ENCODE assay signal across 8 cellular contexts in genomic region chr16:14303182-14303618, GRCh38.
A peak's percentile ranks its signal among the peaks of the same experiment; 100 is the strongest.
DNase-seq lines count a peak whose midpoint lies in the region; TF ChIP-seq lines count a peak whose summit lies in the region.

No MANE protein-coding gene starts in this region.

- H2BK15ac ChIP-seq in neuronal stem cell (ENCODE audit: low read length), result peak overlapping the region; percentile 68

- H2BK120ac ChIP-seq in neuronal stem cell (ENCODE audit: low read depth, low read length), result no peak overlapping the region

- H4K8ac ChIP-seq in neuronal stem cell (ENCODE audit: low read depth, low read length), result no peak overlapping the region

- H2AFZ ChIP-seq in OCI-LY7 (ENCODE audit: low read length), result no peak overlapping the region
- H2AFZ ChIP-seq in neuronal stem cell (ENCODE audit: low read length), result peak overlapping the region; percentile 98

- WGBS in neuronal stem cell (ENCODE audit: extremely low coverage in 2 of 2, insufficient read length in 2 of 2, insufficient replicate concordance in 1 of 2), 2 donors, result no CpG with 5 or more reads among the region's 14 CpGs

- H3K23ac ChIP-seq in neuronal stem cell (ENCODE audit: low read depth, low read length, poor library complexity), result no peak overlapping the region

- H3K27ac ChIP-seq in OCI-LY7 (ENCODE audit: low read depth, low read length, poor library complexity, severe bottlenecking) (peak overlapping the region; percentile 94), epithelial cell of prostate (peak overlapping the region; percentile 76), neuronal stem cell (replicated peaks; ENCODE audit: low read length) (no peak overlapping the region)

- no peak overlapping the region for H2AK5ac ChIP-seq in neuronal stem cell (ENCODE audit: low read depth, low read length)

- no peak for DNase-seq in Calu3
- DNase-seq in OCI-LY7 (ENCODE audit: low spot score), result no peak
- no peak for DNase-seq in epithelial cell of prostate (ENCODE audit: low read depth, low spot score)
- DNase-seq in neuronal stem cell (ENCODE audit: low spot score), result no peak
- DNase-seq in stimulated activated CD4-positive, alpha-beta T cell treated with anti-CD3 and anti-CD28 coated beads, Interleukin-2, amount 100 ng/mL, for 48 hours, result no peak
- no peak for DNase-seq in NCI-H187 (lab: John Stamatoyannopoulos, UW)
- no peak for DNase-seq in stimulated activated CD4-positive, alpha-beta T cell treated with anti-CD3 and anti-CD28 coated beads, Interleukin-15, amount 100 ng/mL, for 24 hours
- no peak for DNase-seq in stimulated activated CD4-positive, alpha-beta T cell treated with anti-CD3 and anti-CD28 coated beads, Interleukin-4, amount 100 ng/mL, for 1 hour

- no peaks in the 10 kb centered on the region for H3K9me2 ChIP-seq in OCI-LY7 (ENCODE audit: insufficient read depth, low read length)

- H3K4me3 ChIP-seq in OCI-LY7 (ENCODE audit: low read depth, low read length, poor library complexity, severe bottlenecking) (peak overlapping the region; percentile 99), neuronal stem cell (ENCODE audit: low read length in 2 of 2) (peak overlapping the region; percentile 65 to 96)

- POLR2A ChIA-PET in OCI-LY7 (lab: Charles Lee), result interaction anchor here (0.6 to 0.9 kb wide), 4 partner anchors 14 to 117 kb away, joined by 3 read pairs; no protein-coding TSS in a partner anchor

- intact Hi-C loops in Calu3 (cut with micrococcal nuclease; ENCODE audit: unreplicated experiment), result loop anchor here (5.0 to 10.0 kb wide), 3 partner anchors 62 to 244 kb away; no protein-coding TSS in a partner anchor
- intact Hi-C loops in OCI-LY7 (cut with micrococcal nuclease; ENCODE audit: unreplicated experiment), result no loop called here

- H3K4me3 Mint-ChIP-seq in Calu3 (ENCODE audit: low read depth, unreplicated experiment), result peak overlapping the region; percentile 82

- H2BK5ac ChIP-seq in neuronal stem cell (ENCODE audit: low read length), result no peak overlapping the region

- H4K20me1 ChIP-seq in OCI-LY7 (ENCODE audit: insufficient read depth, low read length), result peaks cover 15% of the 10 kb centered on the region

- BruUV-seq in Calu3 (replicated peaks; lab: Mats Ljungman, UMichigan) (TSS peak; percentile 42), OCI-LY7 (replicated peaks; lab: Mats Ljungman, UMichigan) (no TSS peak)

- no peak overlapping the region for H3K4ac ChIP-seq in neuronal stem cell (ENCODE audit: low read length)

- peaks cover 14% of the 10 kb centered on the region; the same call in 1 of the 2 replicates for H3K36me3 ChIP-seq in OCI-LY7 (ENCODE audit: insufficient read depth, low read length)
- no peaks in the 10 kb centered on the region for H3K36me3 ChIP-seq in neuronal stem cell (replicated peaks in 1 of 2; ENCODE audit: control insufficient read depth in 2 of 2, insufficient read depth in 2 of 2, low read length in 2 of 2)

- H2BK12ac ChIP-seq in neuronal stem cell (ENCODE audit: low read length), result no peak overlapping the region

- H3K27ac Mint-ChIP-seq in Calu3 (ENCODE audit: unreplicated experiment), result no peak overlapping the region

- H3K18ac ChIP-seq in neuronal stem cell (ENCODE audit: low read length), result peak overlapping the region; percentile 76

- no peak overlapping the region for H3K14ac ChIP-seq in neuronal stem cell (ENCODE audit: low read length)

- peaks cover 23% of the 10 kb centered on the region for H3K4me1 Mint-ChIP-seq in Calu3 (ENCODE audit: low read depth, unreplicated experiment)

- H3K4me2 ChIP-seq in OCI-LY7 (ENCODE audit: low read length) (peak overlapping the region; percentile 93), neuronal stem cell (ENCODE audit: insufficient read depth, low read length, poor library complexity, severe bottlenecking) (peak overlapping the region; percentile 97)

- no peak overlapping the region for H4K91ac ChIP-seq in neuronal stem cell (ENCODE audit: low read depth, low read length, poor library complexity)

- H3K9ac ChIP-seq in neuronal stem cell (ENCODE audit: low read depth, low read length, poor library complexity), result peak overlapping the region; percentile 56

- peaks cover 61% of the 10 kb centered on the region for H3K79me2 ChIP-seq in OCI-LY7 (ENCODE audit: insufficient read depth, low read depth, low read length)

- H3K9me3 Mint-ChIP-seq in Calu3 (ENCODE audit: low read depth, unreplicated experiment), result no peaks in the 10 kb centered on the region

- CTCF ChIA-PET in Calu3 (lab: Charles Lee), result interaction anchor here (0.7 to 0.8 kb wide), 2 partner anchors 200 to 262 kb away, joined by 3 read pairs; no protein-coding TSS in a partner anchor
- CTCF ChIA-PET in OCI-LY7 (lab: Charles Lee; ENCODE audit: unreplicated experiment), result interaction anchor here (0.5 to 1.0 kb wide), 4 partner anchors 11 to 150 kb away, joined by 3 to 4 read pairs (median 3); no protein-coding TSS in a partner anchor

- no peaks in the 10 kb centered on the region for H3K27me3 Mint-ChIP-seq in Calu3 (ENCODE audit: unreplicated experiment)

- peaks cover 0 to 4% (median 4%) of the 10 kb centered on the region in 3 experiments for H3K27me3 ChIP-seq in neuronal stem cell (ENCODE audit: control insufficient read depth in 3 of 3, insufficient read depth in 3 of 3, low read depth in 1 of 3, low read length in 3 of 3)

- H3K79me1 ChIP-seq in neuronal stem cell (ENCODE audit: low read depth, low read length), result peaks cover 6% of the 10 kb centered on the region

- no peaks in the 10 kb centered on the region for H3K9me3 ChIP-seq in OCI-LY7 (ENCODE audit: low read length)
- H3K9me3 ChIP-seq in neuronal stem cell (replicated peaks in 1 of 2; ENCODE audit: control insufficient read depth in 2 of 2, insufficient read depth in 1 of 2, low read depth in 1 of 2, low read length in 2 of 2), result no peaks in the 10 kb centered on the region

- H3K36me3 Mint-ChIP-seq in Calu3 (ENCODE audit: insufficient read depth, unreplicated experiment), result peaks cover 25% of the 10 kb centered on the region

- TF ChIP-seq CTCF in Calu3 (IDR thresholded peaks at IDR 0.05; ENCODE audit: unreplicated experiment), result no peak
- no peak for TF ChIP-seq CTCF in OCI-LY7 (conservative IDR thresholded peaks at IDR 0.05; ENCODE audit: low read length)

- H3K4me1 ChIP-seq in OCI-LY7 (ENCODE audit: insufficient read depth, low read length, poor library complexity, severe bottlenecking), result peaks cover 59% of the 10 kb centered on the region
- peaks cover 26 to 27% of the 10 kb centered on the region in 2 donors for H3K4me1 ChIP-seq in neuronal stem cell (ENCODE audit: control insufficient read depth in 2 of 2, insufficient read depth in 1 of 2, low read depth in 1 of 2, low read length in 2 of 2)
